In the genomic region with DNA sequence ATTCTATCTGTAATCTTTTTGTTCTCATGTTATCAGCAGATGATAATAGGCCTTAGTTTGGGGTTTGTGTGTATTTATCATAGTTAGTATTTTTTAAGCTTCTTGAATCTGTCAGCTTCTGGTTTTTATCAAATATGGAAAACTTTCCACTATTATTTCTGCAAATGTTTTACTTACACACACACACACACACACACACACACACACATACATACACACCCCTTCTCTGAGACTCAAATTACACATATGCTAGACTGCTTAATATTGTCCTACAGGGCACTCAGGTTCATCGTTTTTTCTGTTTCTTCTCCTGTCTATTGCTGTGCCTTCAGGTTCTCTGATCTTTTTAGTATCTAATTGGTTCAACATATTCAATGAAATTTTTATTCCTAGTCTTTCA, we compare ENCODE assay signal across 19 cellular contexts.
"Had no signal": no experiment of that assay in that cellular context is flagged by ENCODE, and none has a peak within 500 bp of the region (broad histone marks: within the 10 kb centered on the region; RNA-seq: fewer than 3 reads in every experiment).

No MANE protein-coding gene starts in this region.

- DNase-seq: activated CD4-positive, alpha-beta memory T cell treated with anti-CD3 and anti-CD28 coated beads, Interleukin-2, amount 10 ng/mL, durations not matched to agents 7 days and 5 days; activated CD4-positive, alpha-beta T cell treated with anti-CD3 and anti-CD28 coated beads for 4 hours; activated effector memory CD4-positive, alpha-beta T cell treated with Interleukin-2 at 50 U/mL for 16 hours; activated T-cell treated with anti-CD3 and anti-CD28 coated beads, Interleukin-2, amount 50 U/mL, for 4 hours; amniotic stem cell; body of pancreas; central memory CD4-positive, alpha-beta T cell; cortex of kidney; effector CD8-positive, alpha-beta T cell; hypothalamus; left ventricle myocardium superior; mesendoderm; ovary; right lobe of liver; spleen; stimulated activated naive CD8-positive, alpha-beta T cell treated with anti-CD3 and anti-CD28 coated beads, Interleukin-15, amount 100 ng/mL, for 72 hours; T-helper 17 cell had no signal

- H3K4me3 ChIP-seq: body of pancreas, ovary, right lobe of liver, spleen had no signal

- H3K4me1 ChIP-seq: body of pancreas, right lobe of liver had no signal

- H3K9me3 Mint-ChIP-seq: activated CD4-positive, alpha-beta memory T cell treated with anti-CD3 and anti-CD28 coated beads, Interleukin-2, amount 10 ng/mL, durations not matched to agents 7 days and 5 days; activated naive CD4-positive, alpha-beta T cell treated with anti-CD3 and anti-CD28 coated beads, Interleukin-2, amount 50 U/mL, for 24 hours; activated T-cell treated with anti-CD3 and anti-CD28 coated beads, Interleukin-2, amount 50 U/mL, for 4 hours; stimulated activated naive CD8-positive, alpha-beta T cell treated with anti-CD3 and anti-CD28 coated beads, Interleukin-15, amount 100 ng/mL, for 72 hours; type B pancreatic cell had no signal

- H3K27ac ChIP-seq: body of pancreas, ovary, right lobe of liver, spleen had no signal

- H3K36me3 ChIP-seq: ovary, right lobe of liver, spleen had no signal

- ATAC-seq: activated T-cell treated with anti-CD3 and anti-CD28 coated beads, Interleukin-2, amount 50 U/mL, for 4 hours; body of pancreas; left ventricle myocardium superior; right lobe of liver; stimulated activated naive CD8-positive, alpha-beta T cell treated with anti-CD3 and anti-CD28 coated beads, Interleukin-15, amount 100 ng/mL, for 72 hours; T-helper 17 cell had no signal

- H3K4me3 Mint-ChIP-seq: activated CD4-positive, alpha-beta memory T cell treated with anti-CD3 and anti-CD28 coated beads, Interleukin-2, amount 10 ng/mL, durations not matched to agents 7 days and 5 days; activated naive CD4-positive, alpha-beta T cell treated with anti-CD3 and anti-CD28 coated beads, Interleukin-2, amount 50 U/mL, for 24 hours; activated T-cell treated with anti-CD3 and anti-CD28 coated beads, Interleukin-2, amount 50 U/mL, for 4 hours; stimulated activated naive CD8-positive, alpha-beta T cell treated with anti-CD3 and anti-CD28 coated beads, Interleukin-15, amount 100 ng/mL, for 72 hours; T-helper 17 cell; type B pancreatic cell had no signal

- H3K9me3 ChIP-seq: body of pancreas, ovary, right lobe of liver, spleen had no signal

- H3K27me3 ChIP-seq: body of pancreas, ovary, right lobe of liver, spleen had no signal

- H3K27ac Mint-ChIP-seq: activated CD4-positive, alpha-beta memory T cell treated with anti-CD3 and anti-CD28 coated beads, Interleukin-2, amount 10 ng/mL, durations not matched to agents 7 days and 5 days; activated naive CD4-positive, alpha-beta T cell treated with anti-CD3 and anti-CD28 coated beads, Interleukin-2, amount 50 U/mL, for 24 hours; stimulated activated naive CD8-positive, alpha-beta T cell treated with anti-CD3 and anti-CD28 coated beads, Interleukin-15, amount 100 ng/mL, for 72 hours; T-helper 17 cell; type B pancreatic cell had no signal

- H3K27me3 Mint-ChIP-seq: activated CD4-positive, alpha-beta memory T cell treated with anti-CD3 and anti-CD28 coated beads, Interleukin-2, amount 10 ng/mL, durations not matched to agents 7 days and 5 days; activated naive CD4-positive, alpha-beta T cell treated with anti-CD3 and anti-CD28 coated beads, Interleukin-2, amount 50 U/mL, for 24 hours; stimulated activated naive CD8-positive, alpha-beta T cell treated with anti-CD3 and anti-CD28 coated beads, Interleukin-15, amount 100 ng/mL, for 72 hours; T-helper 17 cell; type B pancreatic cell had no signal
